Comparison of ENCODE assay signal across 35 cellular contexts in the genomic region with DNA sequence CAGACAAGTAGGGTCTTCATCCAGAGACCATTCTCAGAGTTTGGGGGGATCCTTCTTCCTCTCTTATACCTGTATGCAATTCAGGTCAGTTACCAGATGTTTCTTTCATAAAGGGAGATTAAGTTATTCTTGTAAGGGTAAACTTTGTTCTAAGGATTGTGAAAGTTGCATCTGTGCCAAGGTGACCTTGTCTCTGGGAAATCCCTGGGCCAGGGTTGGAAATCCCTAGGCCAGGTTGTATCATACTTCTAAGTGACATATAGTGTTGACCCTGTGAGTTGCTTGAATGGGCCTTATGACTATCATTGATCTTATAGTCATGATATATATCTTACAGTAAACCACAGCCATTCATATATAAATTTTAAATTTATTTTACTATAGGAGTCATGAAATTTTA.
"Had no signal": no experiment of that assay in that cellular context is flagged by ENCODE, and none has a peak within 500 bp of the region (broad histone marks: within the 10 kb centered on the region; RNA-seq: fewer than 3 reads in every experiment).

No MANE protein-coding gene starts in this region.

- DNase-seq: Karpas-422, Kasumi-1, KG1, MG63, MV-4-11, NCI-H1048, NCI-H1092, NCI-H1092 treated with DMSO at 0.1 percent for 48 hours, NCI-H1105, NCI-H1417, NCI-H1417 treated with DMSO at 0.1 percent for 48 hours, NCI-H1436, NCI-H1436 treated with DMSO at 0.1 percent for 48 hours, NCI-H146, NCI-H1694, NCI-H1694 treated with DMSO at 0.1 percent for 48 hours, NCI-H187, NCI-H187 treated with DMSO at 0.1 percent for 48 hours, NCI-H1930, NCI-H2029, NCI-H2029 treated with DMSO at 0.1 percent for 48 hours, NCI-H2081, NCI-H2081 treated with DMSO at 0.1 percent for 48 hours, NCI-H2107, NCI-H2171, NCI-H2171 treated with DMSO at 0.1 percent for 48 hours, NCI-H2227 treated with DMSO at 0.1 percent for 48 hours, NCI-H226, NCI-H345, NCI-H446, NCI-H446 treated with DMSO at 0.1 percent for 48 hours, NCI-H510A, NCI-H510A treated with DMSO at 0.1 percent for 48 hours, NCI-H524 had no signal

- H3K9me3 ChIP-seq: MG63 had no signal

- H3K36me3 ChIP-seq: MG63 had no signal

- H3K9ac ChIP-seq: KMS-11 had no signal

- H3K27me3 ChIP-seq: MG63 had no signal

- H3K4me3 ChIP-seq: MG63 had no signal

- H3K4me2 ChIP-seq: KMS-11 had no signal

- H3K27ac ChIP-seq: KMS-11 had no signal
